In genomic region chr2:130169163-130169562, GRCh38 we compare ENCODE assay signal across 10 cellular contexts. TPM values are rescaled to one million over a fixed set of nuclear protein-coding genes. Genes with fewer than 3 reads are reported as not detected.
DNase-seq lines count a peak whose midpoint lies in the region; ATAC-seq, FAIRE-seq and TF ChIP-seq lines count a peak whose summit lies in the region.
"Not testable (repeated sequence)": the region's sequence is repeated elsewhere in the genome, so short reads cannot be mapped to it uniquely, and the experiment has no call there.
"Had no signal": no experiment of that assay in that cellular context is flagged by ENCODE, and none has a peak within 500 bp of the region (broad histone marks: within the 10 kb centered on the region; RNA-seq: fewer than 3 reads in every experiment).

No MANE protein-coding gene starts in this region.

- H3K4me1 Mint-ChIP-seq in T-helper 2 cell treated with Interferon-gamma antibody and Interleukin-4, amounts not matched to agents 5 μg/mL and 100 μg/mL, for 36 hours (ENCODE audit: low read depth): peaks cover 11% of the 10 kb centered on the region
- not testable (repeated sequence) for H3K4me1 Mint-ChIP-seq in activated CD8-positive, alpha-beta T cell treated with anti-CD3 and anti-CD28 coated beads for 36 hours (ENCODE audit: low read depth); activated T-helper 2 cell treated with anti-CD3 and anti-CD28 coated beads, Interferon-gamma antibody, Interleukin-2, Interleukin-4, amounts not matched to agents 10 μg/mL and 5 μg/mL and 100 μg/mL, durations not matched to agents 14 hours and 24 hours and 36 hours (ENCODE audit: low read depth)
- H3K4me1 Mint-ChIP-seq in natural killer cell treated with Interleukin-12 subunit alpha and Interleukin-12 subunit beta and Interleukin-15 and Interleukin-18, amount 100 ng/mL, for 72 hours (ENCODE audit: low read depth in 2 of 2): peaks cover 12 to 16% of the 10 kb centered on the region in 2 donors

- not testable (repeated sequence) for H2AFZ ChIP-seq in GM12878 (ENCODE audit: control insufficient read depth, low read depth, low read length)

- not testable (repeated sequence) for H3K27me3 ChIP-seq in GM12878 (replicated peaks in 1 of 2; ENCODE audit: control insufficient read depth in 2 of 2, insufficient read depth in 2 of 2, low read length in 1 of 2)

- CTCF ChIA-PET in activated CD8-positive, alpha-beta T cell treated with anti-CD3 and anti-CD28 coated beads for 36 hours (lab: Charles Lee): not testable (repeated sequence)
- CTCF ChIA-PET in GM12878 (lab: Yijun Ruan, JAX): interaction anchor here (1.2 kb wide), 1 partner anchor 163 kb away, joined by 3 read pairs; no protein-coding TSS in a partner anchor

- not testable (repeated sequence) for TF ChIP-seq RAD21 in GM12878 (IDR thresholded peaks at IDR 0.05; ENCODE audit: insufficient read depth, low read depth, low read length)

- ATAC-seq in activated CD8-positive, alpha-beta T cell treated with anti-CD3 and anti-CD28 coated beads for 36 hours: peak; percentile 98
- ATAC-seq in GM12878: not testable (repeated sequence)
- ATAC-seq in esophagus mucosa: peak; percentile 20
- peak; percentile 96 to 97 for ATAC-seq in natural killer cell treated with Interleukin-12 subunit alpha and Interleukin-12 subunit beta and Interleukin-15 and Interleukin-18, amount 100 ng/mL, for 72 hours

- not testable (repeated sequence) for TF ChIP-seq EP300 in GM12878 (IDR thresholded peaks at IDR 0.05; ENCODE audit: borderline replicate concordance in 1 of 2, control insufficient read depth in 1 of 2, low read depth in 2 of 2, low read length in 2 of 2)

- H3K36me3 ChIP-seq in GM12878 (ENCODE audit: control insufficient read depth in 2 of 2, insufficient read depth in 2 of 2, low read length in 1 of 2): peaks cover 14 to 16% of the 10 kb centered on the region in 2 experiments

- not testable (repeated sequence) for H3K27me3 Mint-ChIP-seq in T-helper 2 cell treated with Interferon-gamma antibody and Interleukin-4, amounts not matched to agents 5 μg/mL and 100 μg/mL, for 36 hours (ENCODE audit: low read depth); activated CD8-positive, alpha-beta T cell treated with anti-CD3 and anti-CD28 coated beads for 36 hours; activated T-helper 2 cell treated with anti-CD3 and anti-CD28 coated beads, Interferon-gamma antibody, Interleukin-2, Interleukin-4, amounts not matched to agents 10 μg/mL and 5 μg/mL and 100 μg/mL, durations not matched to agents 14 hours and 24 hours and 36 hours (ENCODE audit: low read depth); natural killer cell treated with Interleukin-12 subunit alpha and Interleukin-12 subunit beta and Interleukin-15 and Interleukin-18, amount 100 ng/mL, for 72 hours

- POLR2A ChIA-PET in activated CD8-positive, alpha-beta T cell treated with anti-CD3 and anti-CD28 coated beads for 36 hours (lab: Charles Lee): not testable (repeated sequence)
- POLR2A ChIA-PET in GM12878 (lab: Charles Lee): interaction anchor here (0.7 kb wide), 3 partner anchors 17 to 731 kb away, joined by 4 to 5 read pairs (median 5); no protein-coding TSS in a partner anchor

- TF ChIP-seq CTCF in activated CD8-positive, alpha-beta T cell treated with anti-CD3 and anti-CD28 coated beads for 36 hours (IDR thresholded peaks at IDR 0.05); GM12878 (IDR thresholded peaks at IDR 0.05 in 2 of 3, conservative IDR thresholded peaks at IDR 0.05 in 1 of 3; ENCODE audit: control insufficient read depth in 2 of 3, extremely low read depth in 1 of 3, insufficient read depth in 1 of 3, low read depth in 3 of 3, low read length in 3 of 3): not testable (repeated sequence)

- TF ChIP-seq POLR2A in GM12878 (IDR thresholded peaks at IDR 0.05; ENCODE audit: low read depth, low read length): not testable (repeated sequence)

- H4K20me1 ChIP-seq in GM12878 (ENCODE audit: control insufficient read depth, insufficient read depth): not testable (repeated sequence)

- SMC1A ChIA-PET in GM12878 (lab: Charles Lee; ENCODE audit: uncharacterized antibody, unreplicated experiment): interaction anchor here (0.6 kb wide), 1 partner anchor 382 kb away, joined by 3 read pairs; no protein-coding TSS in a partner anchor

- H3K4me3 Mint-ChIP-seq in T-helper 2 cell treated with Interferon-gamma antibody and Interleukin-4, amounts not matched to agents 5 μg/mL and 100 μg/mL, for 36 hours: peak overlapping the region; percentile 49
- not testable (repeated sequence) for H3K4me3 Mint-ChIP-seq in activated CD8-positive, alpha-beta T cell treated with anti-CD3 and anti-CD28 coated beads for 36 hours; activated T-helper 2 cell treated with anti-CD3 and anti-CD28 coated beads, Interferon-gamma antibody, Interleukin-2, Interleukin-4, amounts not matched to agents 10 μg/mL and 5 μg/mL and 100 μg/mL, durations not matched to agents 14 hours and 24 hours and 36 hours (ENCODE audit: low read depth)
- H3K4me3 Mint-ChIP-seq in natural killer cell treated with Interleukin-12 subunit alpha and Interleukin-12 subunit beta and Interleukin-15 and Interleukin-18, amount 100 ng/mL, for 72 hours: peak overlapping the region; percentile 49

- peak; percentile 28 for DNase-seq in ELR (ENCODE audit: low read depth)
- not testable (repeated sequence) for DNase-seq in T-helper 2 cell treated with Interferon-gamma antibody and Interleukin-4, amounts not matched to agents 5 μg/mL and 100 μg/mL, for 36 hours (ENCODE audit: low spot score); activated CD8-positive, alpha-beta T cell treated with anti-CD3 and anti-CD28 coated beads for 36 hours; activated T-helper 2 cell treated with anti-CD3 and anti-CD28 coated beads, Interferon-gamma antibody, Interleukin-2, Interleukin-4, amounts not matched to agents 10 μg/mL and 5 μg/mL and 100 μg/mL, durations not matched to agents 14 hours and 24 hours and 36 hours (ENCODE audit: low spot score); GM12878 (ENCODE audit: low read depth, low spot score); natural killer cell treated with Interleukin-12 subunit alpha and Interleukin-12 subunit beta and Interleukin-15 and Interleukin-18, amount 100 ng/mL, for 72 hours (ENCODE audit: low spot score)

- H3K4me3 ChIP-seq in GM12878: not testable (repeated sequence)

- peak; percentile 41 for FAIRE-seq in GM12878 (lab: Jason Lieb, UNC)

- H3K9me3 ChIP-seq in GM12878 (replicated peaks; ENCODE audit: control insufficient read depth, insufficient read depth, low read length): not testable (repeated sequence)

- H3K79me2 ChIP-seq in GM12878 (ENCODE audit: control insufficient read depth, insufficient read depth, low read length): not testable (repeated sequence)

- H3K9me3 Mint-ChIP-seq in T-helper 2 cell treated with Interferon-gamma antibody and Interleukin-4, amounts not matched to agents 5 μg/mL and 100 μg/mL, for 36 hours; activated CD8-positive, alpha-beta T cell treated with anti-CD3 and anti-CD28 coated beads for 36 hours; activated T-helper 2 cell treated with anti-CD3 and anti-CD28 coated beads, Interferon-gamma antibody, Interleukin-2, Interleukin-4, amounts not matched to agents 10 μg/mL and 5 μg/mL and 100 μg/mL, durations not matched to agents 14 hours and 24 hours and 36 hours; natural killer cell treated with Interleukin-12 subunit alpha and Interleukin-12 subunit beta and Interleukin-15 and Interleukin-18, amount 100 ng/mL, for 72 hours: not testable (repeated sequence)

- H3K4me1 ChIP-seq in GM12878 (ENCODE audit: control insufficient read depth, insufficient read depth, low read length): not testable (repeated sequence)

- H3K9ac ChIP-seq in GM12878 (ENCODE audit: control insufficient read depth, insufficient read depth, low read length): not testable (repeated sequence)

- not testable (repeated sequence) for H3K4me2 ChIP-seq in GM12878 (ENCODE audit: control insufficient read depth, insufficient read depth)

- in situ Hi-C loops in GM12878 (cut with MboI): not testable (repeated sequence)

- intact Hi-C loops in activated CD8-positive, alpha-beta T cell treated with anti-CD3 and anti-CD28 coated beads for 36 hours (cut with micrococcal nuclease); activated T-helper 2 cell treated with anti-CD3 and anti-CD28 coated beads, Interferon-gamma antibody, Interleukin-2, Interleukin-4, amounts not matched to agents 10 μg/mL and 5 μg/mL and 100 μg/mL, durations not matched to agents 14 hours and 24 hours and 36 hours (cut with micrococcal nuclease); GM12878 (cut with micrococcal nuclease; ENCODE audit: unreplicated experiment): not testable (repeated sequence)

- RAD21 ChIA-PET in GM12878 (lab: Charles Lee; ENCODE audit: unreplicated experiment): not testable (repeated sequence)

- H3K36me3 Mint-ChIP-seq in T-helper 2 cell treated with Interferon-gamma antibody and Interleukin-4, amounts not matched to agents 5 μg/mL and 100 μg/mL, for 36 hours (ENCODE audit: low read depth): peaks cover 48% of the 10 kb centered on the region
- H3K36me3 Mint-ChIP-seq in activated CD8-positive, alpha-beta T cell treated with anti-CD3 and anti-CD28 coated beads for 36 hours (ENCODE audit: low read depth): peaks cover 35% of the 10 kb centered on the region
- peaks cover 66% of the 10 kb centered on the region for H3K36me3 Mint-ChIP-seq in activated T-helper 2 cell treated with anti-CD3 and anti-CD28 coated beads, Interferon-gamma antibody, Interleukin-2, Interleukin-4, amounts not matched to agents 10 μg/mL and 5 μg/mL and 100 μg/mL, durations not matched to agents 14 hours and 24 hours and 36 hours (ENCODE audit: low read depth)
- peaks cover 11% of the 10 kb centered on the region for H3K36me3 Mint-ChIP-seq in natural killer cell treated with Interleukin-12 subunit alpha and Interleukin-12 subunit beta and Interleukin-15 and Interleukin-18, amount 100 ng/mL, for 72 hours

- H3K27ac ChIP-seq in GM12878 (ENCODE audit: control insufficient read depth, insufficient read depth): not testable (repeated sequence)

- WGBS in GM12878 (ENCODE audit: insufficient coverage, insufficient replicate concordance, low lambda C conversion rate, missing lambda C conversion rate): 70% methylated on average over 3 of the region's 3 CpGs

- not testable (repeated sequence) for BruUV-seq in GM12878 (replicated peaks; lab: Mats Ljungman, UMichigan)

- peak overlapping the region; percentile 80 for H3K27ac Mint-ChIP-seq in T-helper 2 cell treated with Interferon-gamma antibody and Interleukin-4, amounts not matched to agents 5 μg/mL and 100 μg/mL, for 36 hours
- peak overlapping the region; percentile 37 for H3K27ac Mint-ChIP-seq in activated CD8-positive, alpha-beta T cell treated with anti-CD3 and anti-CD28 coated beads for 36 hours
- peak overlapping the region; percentile 61 for H3K27ac Mint-ChIP-seq in activated T-helper 2 cell treated with anti-CD3 and anti-CD28 coated beads, Interferon-gamma antibody, Interleukin-2, Interleukin-4, amounts not matched to agents 10 μg/mL and 5 μg/mL and 100 μg/mL, durations not matched to agents 14 hours and 24 hours and 36 hours
- peak overlapping the region; percentile 70 to 88 for H3K27ac Mint-ChIP-seq in natural killer cell treated with Interleukin-12 subunit alpha and Interleukin-12 subunit beta and Interleukin-15 and Interleukin-18, amount 100 ng/mL, for 72 hours

RNA-seq across cellular contexts. Expression of gene SMPD4, which starts 12.2 kb away (rescaled TPM):
- total RNA-seq in activated CD8-positive, alpha-beta T cell treated with anti-CD3 and anti-CD28 coated beads for 36 hours: 10 to 100 TPM; 73.8 to 75.8 TPM
- 84.3 and 84.8 TPM in 2 replicates for total RNA-seq in activated T-helper 2 cell treated with anti-CD3 and anti-CD28 coated beads, Interferon-gamma antibody, Interleukin-2, Interleukin-4, amounts not matched to agents 10 μg/mL and 5 μg/mL and 100 μg/mL, durations not matched to agents 14 hours and 24 hours and 36 hours
- total RNA-seq in GM12878 (2013; cell fraction: nucleolus; rRNA removed): 50.9 and 62.7 TPM in 2 replicates
- total RNA-seq in GM12878 (2014; rRNA removed): 36.1 and 45.9 TPM in 2 replicates
- 23.7 and 27.1 TPM in 2 replicates for total RNA-seq in GM12878 (2014; rRNA removed; fragmentation: Illumina TruSeq; extraction: Trizol)
- total RNA-seq in GM12878 (2021): 78.2 and 79.5 TPM in 2 replicates
- polyA plus RNA-seq in GM12878 (2011; ENCODE audit: low read depth): 24.0 TPM
- 13.7 and 26.0 TPM in 2 replicates for polyA plus RNA-seq in GM12878 (2011; rRNA removed)
- polyA plus RNA-seq in GM12878 (2011; cell fraction: cytosol; rRNA removed): 40.3 and 41.5 TPM in 2 replicates
- polyA plus RNA-seq in GM12878 (2011; cell fraction: nucleus; rRNA removed): 206 and 236 TPM in 2 replicates
- polyA plus RNA-seq in GM12878 (2012): 45.1 and 45.4 TPM in 2 replicates
- polyA plus RNA-seq in GM12878 (2014; fragmentation: Illumina TruSeq; extraction: Trizol): 23.4 and 45.4 TPM in 2 replicates
- 10 to 100 TPM in 1 of 2 experiments, 1 to 10 TPM in 1; 5.0 to 10.4 TPM for polyA plus RNA-seq in GM12878 (2014; fragmentation: Nextera tagmentation; extraction: Ambion mirVana)
- polyA plus RNA-seq in GM12878 (2014; rRNA removed): 60.4 and 62.8 TPM in 2 replicates
- 10 to 100 TPM; 79.0 to 82.0 TPM for polyA plus RNA-seq in GM12878 (2016; fragmentation: Nextera tagmentation; extraction: Ambion mirVana)
- polyA minus RNA-seq in GM12878 (2011; rRNA and poly(A)+ RNA removed): 30.1 and 47.9 TPM in 2 replicates
- 31.5 and 33.1 TPM in 2 replicates for polyA minus RNA-seq in GM12878 (2011; cell fraction: cytosol; rRNA and poly(A)+ RNA removed)
- polyA minus RNA-seq in GM12878 (2011; cell fraction: nucleus; rRNA and poly(A)+ RNA removed): 49.7 and 96.1 TPM in 2 replicates
- 29.6 TPM for total RNA-seq in esophagus mucosa
- 100 to 1,000 TPM in 1 of 2 donors, 10 to 100 TPM in 1; 84.8 to 122 TPM for total RNA-seq in natural killer cell treated with Interleukin-12 subunit alpha and Interleukin-12 subunit beta and Interleukin-15 and Interleukin-18, amount 100 ng/mL, for 72 hours

RNA-seq across cellular contexts. Expression of gene MZT2B, which starts 12.9 kb away (rescaled TPM):
- total RNA-seq in activated CD8-positive, alpha-beta T cell treated with anti-CD3 and anti-CD28 coated beads for 36 hours: 100 to 1,000 TPM; 390 to 402 TPM
- total RNA-seq in activated T-helper 2 cell treated with anti-CD3 and anti-CD28 coated beads, Interferon-gamma antibody, Interleukin-2, Interleukin-4, amounts not matched to agents 10 μg/mL and 5 μg/mL and 100 μg/mL, durations not matched to agents 14 hours and 24 hours and 36 hours: 349 and 376 TPM in 2 replicates
- 32.3 and 32.4 TPM in 2 replicates for total RNA-seq in GM12878 (2013; cell fraction: nucleolus; rRNA removed)
- 321 and 369 TPM in 2 replicates for total RNA-seq in GM12878 (2014; rRNA removed)
- 45.7 and 51.5 TPM in 2 replicates for total RNA-seq in GM12878 (2014; rRNA removed; fragmentation: Illumina TruSeq; extraction: Trizol)
- total RNA-seq in GM12878 (2021): 399 and 409 TPM in 2 replicates
- polyA plus RNA-seq in GM12878 (2011; ENCODE audit: low read depth): 73.9 TPM
- polyA plus RNA-seq in GM12878 (2011; rRNA removed): 60.4 and 104 TPM in 2 replicates
- 73.9 and 197 TPM in 2 replicates for polyA plus RNA-seq in GM12878 (2011; cell fraction: cytosol; rRNA removed)
- 64.2 and 65.3 TPM in 2 replicates for polyA plus RNA-seq in GM12878 (2011; cell fraction: nucleus; rRNA removed)
- polyA plus RNA-seq in GM12878 (2012): 257 and 266 TPM in 2 replicates
- 7.2 TPM in 1 of 2 replicates, not detected in the other for polyA plus RNA-seq in GM12878 (2014; fragmentation: Illumina TruSeq; extraction: Trizol)
- polyA plus RNA-seq in GM12878 (2014; fragmentation: Nextera tagmentation; extraction: Ambion mirVana): 10 to 100 TPM in 1 of 2 experiments, 1 to 10 TPM in 1; 6.3 to 20.4 TPM
- polyA plus RNA-seq in GM12878 (2014; rRNA removed): 292 and 388 TPM in 2 replicates
- polyA plus RNA-seq in GM12878 (2016; fragmentation: Nextera tagmentation; extraction: Ambion mirVana): 100 to 1,000 TPM; 294 to 320 TPM
- polyA minus RNA-seq in GM12878 (2011; rRNA and poly(A)+ RNA removed): 6.4 and 15.5 TPM in 2 replicates
- polyA minus RNA-seq in GM12878 (2011; cell fraction: cytosol; rRNA and poly(A)+ RNA removed): 32.7 and 37.4 TPM in 2 replicates
- 19.1 and 33.1 TPM in 2 replicates for polyA minus RNA-seq in GM12878 (2011; cell fraction: nucleus; rRNA and poly(A)+ RNA removed)
- total RNA-seq in esophagus mucosa: 270 TPM
- 100 to 1,000 TPM; 179 to 231 TPM for total RNA-seq in natural killer cell treated with Interleukin-12 subunit alpha and Interleukin-12 subunit beta and Interleukin-15 and Interleukin-18, amount 100 ng/mL, for 72 hours

RNA-seq across cellular contexts. Expression of gene CCDC74B, which starts 24.3 kb away (rescaled TPM):
- 1 to 10 TPM; 3.0 to 3.5 TPM for total RNA-seq in activated CD8-positive, alpha-beta T cell treated with anti-CD3 and anti-CD28 coated beads for 36 hours
- total RNA-seq in activated T-helper 2 cell treated with anti-CD3 and anti-CD28 coated beads, Interferon-gamma antibody, Interleukin-2, Interleukin-4, amounts not matched to agents 10 μg/mL and 5 μg/mL and 100 μg/mL, durations not matched to agents 14 hours and 24 hours and 36 hours: 0.94 and 1.1 TPM in 2 replicates
- 6.1 and 10.3 TPM in 2 replicates for total RNA-seq in GM12878 (2013; cell fraction: nucleolus; rRNA removed)
- total RNA-seq in GM12878 (2014; rRNA removed) (15.3 and 17.9 TPM in 2 replicates), GM12878 (2014; rRNA removed; fragmentation: Illumina TruSeq; extraction: Trizol) (6.1 and 7.2 TPM in 2 replicates), GM12878 (2021) (14.4 and 15.3 TPM in 2 replicates), esophagus mucosa (0.40 TPM)
- polyA plus RNA-seq in GM12878 (2011; ENCODE audit: low read depth): 2.8 TPM
- polyA plus RNA-seq in GM12878 (2011; rRNA removed) (8.9 and 10.7 TPM in 2 replicates), GM12878 (2014; fragmentation: Illumina TruSeq; extraction: Trizol) (2.2 and 6.5 TPM in 2 replicates), GM12878 (2014; fragmentation: Nextera tagmentation; extraction: Ambion mirVana) (1 to 10 TPM in 1 of 2 experiments, under 1 TPM in 1; 0.52 to 2.9 TPM), GM12878 (2014; rRNA removed) (21.2 and 26.2 TPM in 2 replicates), GM12878 (2016; fragmentation: Nextera tagmentation; extraction: Ambion mirVana) (10 to 100 TPM in 1 of 2 experiments, 1 to 10 TPM in 1; 8.8 to 11.3 TPM)
- polyA plus RNA-seq in GM12878 (2011; cell fraction: cytosol; rRNA removed): 13.9 and 21.5 TPM in 2 replicates
- 98.8 and 108 TPM in 2 replicates for polyA plus RNA-seq in GM12878 (2011; cell fraction: nucleus; rRNA removed)
- polyA plus RNA-seq in GM12878 (2012): 6.3 and 7.4 TPM in 2 replicates
- polyA minus RNA-seq in GM12878 (2011; rRNA and poly(A)+ RNA removed): 2.9 and 8.8 TPM in 2 replicates
- 1.9 and 2.4 TPM in 2 replicates for polyA minus RNA-seq in GM12878 (2011; cell fraction: cytosol; rRNA and poly(A)+ RNA removed)
- polyA minus RNA-seq in GM12878 (2011; cell fraction: nucleus; rRNA and poly(A)+ RNA removed): 9.1 and 10.7 TPM in 2 replicates
- 1 to 10 TPM in 1 of 2 donors, under 1 TPM in 1; 0.83 to 1.7 TPM for total RNA-seq in natural killer cell treated with Interleukin-12 subunit alpha and Interleukin-12 subunit beta and Interleukin-15 and Interleukin-18, amount 100 ng/mL, for 72 hours
- polyA plus RNA-seq: CD14-positive monocyte, IgD-negative memory B cell had no signal

RNA-seq across cellular contexts. Expression of gene TUBA3E, which starts 29.1 kb away (rescaled TPM):
- not detected for total RNA-seq in activated CD8-positive, alpha-beta T cell treated with anti-CD3 and anti-CD28 coated beads for 36 hours
- total RNA-seq in activated T-helper 2 cell treated with anti-CD3 and anti-CD28 coated beads, Interferon-gamma antibody, Interleukin-2, Interleukin-4, amounts not matched to agents 10 μg/mL and 5 μg/mL and 100 μg/mL, durations not matched to agents 14 hours and 24 hours and 36 hours: not detected in 2 replicates
- not detected in 2 replicates for total RNA-seq in GM12878 (2013; cell fraction: nucleolus; rRNA removed)
- total RNA-seq in GM12878 (2014; rRNA removed) (not detected in 2 replicates), GM12878 (2014; rRNA removed; fragmentation: Illumina TruSeq; extraction: Trizol) (not detected in 2 replicates), GM12878 (2021) (not detected in 2 replicates), esophagus mucosa (not detected)
- not detected for polyA plus RNA-seq in GM12878 (2011; ENCODE audit: low read depth)
- polyA plus RNA-seq in GM12878 (2011; rRNA removed) (not detected in 2 replicates), GM12878 (2014; fragmentation: Illumina TruSeq; extraction: Trizol) (not detected in 2 replicates), GM12878 (2014; fragmentation: Nextera tagmentation; extraction: Ambion mirVana) (not detected), GM12878 (2014; rRNA removed) (not detected in 2 replicates), GM12878 (2016; fragmentation: Nextera tagmentation; extraction: Ambion mirVana) (not detected)
- not detected in 2 replicates for polyA plus RNA-seq in GM12878 (2011; cell fraction: cytosol; rRNA removed)
- not detected in 2 replicates for polyA plus RNA-seq in GM12878 (2011; cell fraction: nucleus; rRNA removed)
- not detected in 2 replicates for polyA plus RNA-seq in GM12878 (2012)
- polyA minus RNA-seq in GM12878 (2011; rRNA and poly(A)+ RNA removed): not detected in 2 replicates
- polyA minus RNA-seq in GM12878 (2011; cell fraction: cytosol; rRNA and poly(A)+ RNA removed): not detected in 2 replicates
- polyA minus RNA-seq in GM12878 (2011; cell fraction: nucleus; rRNA and poly(A)+ RNA removed): not detected in 2 replicates
- total RNA-seq in natural killer cell treated with Interleukin-12 subunit alpha and Interleukin-12 subunit beta and Interleukin-15 and Interleukin-18, amount 100 ng/mL, for 72 hours: not detected
- total RNA-seq: CD8-positive, alpha-beta memory T cell had no signal
- polyA plus RNA-seq: CD14-positive monocyte; CD8-positive, alpha-beta memory T cell; IgD-negative memory B cell had no signal

RNA-seq across cellular contexts. Expression of gene POTEF, which starts 40.1 kb away (rescaled TPM):
- total RNA-seq in activated CD8-positive, alpha-beta T cell treated with anti-CD3 and anti-CD28 coated beads for 36 hours: not detected
- not detected in 2 replicates for total RNA-seq in activated T-helper 2 cell treated with anti-CD3 and anti-CD28 coated beads, Interferon-gamma antibody, Interleukin-2, Interleukin-4, amounts not matched to agents 10 μg/mL and 5 μg/mL and 100 μg/mL, durations not matched to agents 14 hours and 24 hours and 36 hours
- total RNA-seq in GM12878 (2013; cell fraction: nucleolus; rRNA removed): not detected in 2 replicates
- total RNA-seq in GM12878 (2014; rRNA removed) (0.11 TPM in 1 of 2 replicates, not detected in the other), GM12878 (2014; rRNA removed; fragmentation: Illumina TruSeq; extraction: Trizol) (not detected in 2 replicates), GM12878 (2021) (not detected in 2 replicates), esophagus mucosa (not detected)
- not detected for polyA plus RNA-seq in GM12878 (2011; ENCODE audit: low read depth)
- polyA plus RNA-seq in GM12878 (2011; rRNA removed) (not detected in 2 replicates), GM12878 (2014; fragmentation: Illumina TruSeq; extraction: Trizol) (0.03 TPM in 1 of 2 replicates, not detected in the other), GM12878 (2014; fragmentation: Nextera tagmentation; extraction: Ambion mirVana) (not detected), GM12878 (2014; rRNA removed) (0.05 TPM in 1 of 2 replicates, not detected in the other), GM12878 (2016; fragmentation: Nextera tagmentation; extraction: Ambion mirVana) (not detected)
- not detected in 2 replicates for polyA plus RNA-seq in GM12878 (2011; cell fraction: cytosol; rRNA removed)
- polyA plus RNA-seq in GM12878 (2011; cell fraction: nucleus; rRNA removed): not detected in 2 replicates
- not detected in 2 replicates for polyA plus RNA-seq in GM12878 (2012)
- not detected in 2 replicates for polyA minus RNA-seq in GM12878 (2011; rRNA and poly(A)+ RNA removed)
- not detected in 2 replicates for polyA minus RNA-seq in GM12878 (2011; cell fraction: cytosol; rRNA and poly(A)+ RNA removed)
- polyA minus RNA-seq in GM12878 (2011; cell fraction: nucleus; rRNA and poly(A)+ RNA removed): not detected in 2 replicates
- not detected for total RNA-seq in natural killer cell treated with Interleukin-12 subunit alpha and Interleukin-12 subunit beta and Interleukin-15 and Interleukin-18, amount 100 ng/mL, for 72 hours
- total RNA-seq: CD8-positive, alpha-beta memory T cell had no signal
- polyA plus RNA-seq: CD14-positive monocyte, IgD-negative memory B cell had no signal
